17 cellular contexts compared by ENCODE assay signal in genomic region chr15:28588977-28589606, GRCh38. TPM values are rescaled to one million over a fixed set of nuclear protein-coding genes. Genes with fewer than 3 reads are reported as not detected.
DNase-seq lines count a peak whose midpoint lies in the region; ATAC-seq, FAIRE-seq and TF ChIP-seq lines count a peak whose summit lies in the region.
"Not testable (repeated sequence)": the region's sequence is repeated elsewhere in the genome, so short reads cannot be mapped to it uniquely, and the experiment has no call there.
"Had no signal": no experiment of that assay in that cellular context is flagged by ENCODE, and none has a peak within 500 bp of the region (broad histone marks: within the 10 kb centered on the region; RNA-seq: fewer than 3 reads in every experiment).

No MANE protein-coding gene starts in this region.

- H2AFZ ChIP-seq in HCT116 (ENCODE audit: low read depth, low read length, poor library complexity, severe bottlenecking); IMR-90 (replicated peaks; ENCODE audit: low read length, poor library complexity); endothelial cell of umbilical vein (ENCODE audit: low read depth, low read length); HepG2 (ENCODE audit: low read length): not testable (repeated sequence)

- not testable (repeated sequence) for H3K27me3 ChIP-seq in HCT116 (ENCODE audit: insufficient read depth, low read length); IMR-90 (ENCODE audit: control insufficient read depth, insufficient read depth, low read length); endothelial cell of umbilical vein (ENCODE audit: control insufficient read depth in 2 of 2, insufficient read depth in 2 of 2, low read length in 2 of 2); HepG2 (ENCODE audit: control insufficient read depth in 1 of 2, insufficient read depth in 2 of 2, low read length in 2 of 2); psoas muscle (ENCODE audit: insufficient read depth in 3 of 3, low read length in 2 of 3); upper lobe of right lung

- TF ChIP-seq POLR2A in HCT116 (IDR thresholded peaks at IDR 0.05; ENCODE audit: borderline replicate concordance, extremely low read depth, insufficient read depth, insufficient read length); IMR-90 (IDR thresholded peaks at IDR 0.05; ENCODE audit: low read depth, low read length); endothelial cell of umbilical vein (IDR thresholded peaks at IDR 0.05; ENCODE audit: low read depth, low read length); HepG2 (IDR thresholded peaks at IDR 0.05; ENCODE audit: insufficient read depth in 1 of 2, low read depth in 2 of 2, low read length in 2 of 2): not testable (repeated sequence)

- not testable (repeated sequence) for H2BK5ac ChIP-seq in IMR-90 (ENCODE audit: low read depth, low read length, poor library complexity, severe bottlenecking)

- H3K4me1 Mint-ChIP-seq in activated CD8-positive, alpha-beta memory T cell treated with anti-CD3 and anti-CD28 coated beads, Interleukin-2, amount 10 ng/mL, durations not matched to agents 7 days and 5 days: not testable (repeated sequence)

- not testable (repeated sequence) for TF ChIP-seq RAD21 in HCT116 (IDR thresholded peaks at IDR 0.05; ENCODE audit: low read depth); IMR-90 (IDR thresholded peaks at IDR 0.05; ENCODE audit: low read length); HepG2 (CRISPR knock-in tag; IDR thresholded peaks at IDR 0.05)

- H3K9me3 ChIP-seq in HCT116 (ENCODE audit: control insufficient read depth in 1 of 2, insufficient read depth in 1 of 2, low read depth in 1 of 2, low read length in 2 of 2); IMR-90 (ENCODE audit: control insufficient read depth, insufficient read depth, low read length); endothelial cell of umbilical vein (replicated peaks; ENCODE audit: control insufficient read depth, insufficient read depth, low read length); HepG2 (ENCODE audit: low read length); psoas muscle; upper lobe of right lung: not testable (repeated sequence)

- not testable (repeated sequence) for H4K8ac ChIP-seq in IMR-90 (ENCODE audit: low read depth in 2 of 2, low read length in 2 of 2)

- H3K27me3 Mint-ChIP-seq in activated CD8-positive, alpha-beta memory T cell treated with anti-CD3 and anti-CD28 coated beads, Interleukin-2, amount 10 ng/mL, durations not matched to agents 7 days and 5 days: not testable (repeated sequence)

- not testable (repeated sequence) for H3K79me2 ChIP-seq in HCT116 (ENCODE audit: insufficient read depth, low read length); endothelial cell of umbilical vein (ENCODE audit: control insufficient read depth, insufficient read depth, low read length); HepG2 (ENCODE audit: insufficient read depth, low read length)

- H3K4me1 ChIP-seq in HCT116 (ENCODE audit: control insufficient read depth in 1 of 2, insufficient read depth in 2 of 2, low read length in 2 of 2); IMR-90 (ENCODE audit: control insufficient read depth, insufficient read depth, low read length); endothelial cell of umbilical vein (ENCODE audit: control insufficient read depth, extremely low read depth, insufficient read depth, low read length); HepG2 (ENCODE audit: insufficient read depth, low read length); psoas muscle; upper lobe of right lung: not testable (repeated sequence)

- H3K27ac ChIP-seq in HCT116 (ENCODE audit: low read depth, low read length); IMR-90 (ENCODE audit: insufficient read depth, low read length); endothelial cell of umbilical vein (ENCODE audit: insufficient read depth, low read depth, low read length); HepG2 (ENCODE audit: extremely low read length, insufficient read depth, low read length); psoas muscle; upper lobe of right lung: not testable (repeated sequence)

- H3K9ac ChIP-seq in HCT116 (ENCODE audit: low read length); IMR-90 (ENCODE audit: low read depth, low read length); endothelial cell of umbilical vein (replicated peaks; ENCODE audit: extremely low read depth, insufficient read depth, low read length); HepG2 (ENCODE audit: insufficient read depth, low read depth, low read length): not testable (repeated sequence)

- RAD21 ChIA-PET in HCT116 (lab: Charles Lee; ENCODE audit: low non-redundant PET in 1 of 2, low total read pairs in 2 of 2, uncharacterized antibody in 2 of 2, unreplicated experiment in 2 of 2): not testable (repeated sequence)

- H3K18ac ChIP-seq in IMR-90 (ENCODE audit: low read depth, low read length): not testable (repeated sequence)

- not testable (repeated sequence) for H3K4me3 Mint-ChIP-seq in activated CD8-positive, alpha-beta memory T cell treated with anti-CD3 and anti-CD28 coated beads, Interleukin-2, amount 10 ng/mL, durations not matched to agents 7 days and 5 days

- H4K20me1 ChIP-seq in HCT116 (ENCODE audit: insufficient read depth); IMR-90 (ENCODE audit: insufficient read depth, low read length); endothelial cell of umbilical vein (replicated peaks; ENCODE audit: control insufficient read depth, extremely low read depth, insufficient read depth, low read length); HepG2 (ENCODE audit: insufficient read depth, low read length): not testable (repeated sequence)

- not testable (repeated sequence) for H3K9me3 Mint-ChIP-seq in activated CD8-positive, alpha-beta memory T cell treated with anti-CD3 and anti-CD28 coated beads, Interleukin-2, amount 10 ng/mL, durations not matched to agents 7 days and 5 days (ENCODE audit: low read depth)

- 0 out of 2 replicates have a peak overlapping the region, but pooled peaks have one; percentile 32 for H3K4me2 ChIP-seq in HCT116 (ENCODE audit: low read length)
- not testable (repeated sequence) for H3K4me2 ChIP-seq in IMR-90 (ENCODE audit: low read depth, low read length); endothelial cell of umbilical vein (ENCODE audit: insufficient read depth, low read length); HepG2 (ENCODE audit: low read depth, low read length)

- not testable (repeated sequence) for H3K36me3 ChIP-seq in HCT116 (ENCODE audit: control insufficient read depth in 1 of 2, insufficient read depth in 2 of 2, low read length in 2 of 2); IMR-90 (ENCODE audit: control insufficient read depth, insufficient read depth, low read length); endothelial cell of umbilical vein (ENCODE audit: control insufficient read depth in 2 of 2, extremely low read depth in 1 of 2, insufficient read depth in 2 of 2, low read length in 2 of 2); HepG2 (replicated peaks in 1 of 2; ENCODE audit: control insufficient read depth in 1 of 2, insufficient read depth in 2 of 2, low read length in 2 of 2); psoas muscle (ENCODE audit: insufficient read depth in 1 of 2, low read depth in 1 of 2); upper lobe of right lung

- H3K27ac Mint-ChIP-seq in activated CD8-positive, alpha-beta memory T cell treated with anti-CD3 and anti-CD28 coated beads, Interleukin-2, amount 10 ng/mL, durations not matched to agents 7 days and 5 days: not testable (repeated sequence)

- not testable (repeated sequence) for H2AK9ac ChIP-seq in IMR-90 (replicated peaks; ENCODE audit: low read depth, low read length, poor library complexity)

- not testable (repeated sequence) for H3K23ac ChIP-seq in IMR-90 (ENCODE audit: low read depth, low read length)

- H3K36me3 Mint-ChIP-seq in activated CD8-positive, alpha-beta memory T cell treated with anti-CD3 and anti-CD28 coated beads, Interleukin-2, amount 10 ng/mL, durations not matched to agents 7 days and 5 days: not testable (repeated sequence)

- not testable (repeated sequence) for BruUV-seq in HCT116 (replicated peaks; lab: Mats Ljungman, UMichigan); IMR-90 (replicated peaks; lab: Mats Ljungman, UMichigan); HepG2 (replicated peaks; lab: Mats Ljungman, UMichigan)
- TSS peak; percentile 98 for BruUV-seq in endothelial cell of umbilical vein (replicated peaks; lab: Mats Ljungman, UMichigan)

- dilution Hi-C loops in IMR-90 (cut with HindIII; ENCODE audit: low sequenced_read_pairs, unreplicated experiment); endothelial cell of umbilical vein (cut with MboI; ENCODE audit: extremely low pct_ligation_motif_present, low sequenced_read_pairs): not testable (repeated sequence)

- not testable (repeated sequence) for H3K14ac ChIP-seq in IMR-90 (replicated peaks; ENCODE audit: low read depth, low read length)

- in situ Hi-C loops in IMR-90 (cut with MboI; ENCODE audit: low sequenced_read_pairs); HepG2 (cut with HindIII; ENCODE audit: extremely low pct_ligation_motif_present, low pct_unique_long_range_greater_than_20kb): not testable (repeated sequence)

- not testable (repeated sequence) for H3K9me2 ChIP-seq in HCT116 (ENCODE audit: insufficient read depth)

- not testable (repeated sequence) for DNase-seq in HCT116 (ENCODE audit: low read depth, low spot score); IMR-90; activated CD8-positive, alpha-beta memory T cell treated with anti-CD3 and anti-CD28 coated beads, Interleukin-2, amount 10 ng/mL, durations not matched to agents 7 days and 5 days; endothelial cell of umbilical vein (ENCODE audit: low read depth, low spot score); HepG2 (ENCODE audit: low spot score); psoas muscle; upper lobe of right lung

- H2BK20ac ChIP-seq in IMR-90 (ENCODE audit: low read depth, low read length): not testable (repeated sequence)

- not testable (repeated sequence) for H2BK120ac ChIP-seq in IMR-90 (ENCODE audit: low read depth, low read length)

- not testable (repeated sequence) for H4K91ac ChIP-seq in IMR-90 (ENCODE audit: insufficient read depth, low read depth, low read length)

- H2AK5ac ChIP-seq in IMR-90 (ENCODE audit: low read depth, low read length): not testable (repeated sequence)

- not testable (repeated sequence) for TF ChIP-seq CTCF in GM12875 (IDR thresholded peaks at IDR 0.05; ENCODE audit: borderline replicate concordance, insufficient read depth, low read depth, low read length); HCT116 (IDR thresholded peaks at IDR 0.05 in 2 of 3, conservative IDR thresholded peaks at IDR 0.05 in 1 of 3; ENCODE audit: borderline replicate concordance in 1 of 3, insufficient read depth in 1 of 3, low read depth in 2 of 3, low read length in 2 of 3); IMR-90 (conservative IDR thresholded peaks at IDR 0.05; ENCODE audit: low read depth, low read length); endothelial cell of umbilical vein (IDR thresholded peaks at IDR 0.05; ENCODE audit: extremely low read depth in 1 of 2, insufficient read depth in 1 of 2, low read depth in 1 of 2, low read length in 2 of 2); HepG2 (CRISPR knock-in tag; IDR thresholded peaks at IDR 0.05); psoas muscle (IDR thresholded peaks at IDR 0.05); upper lobe of right lung (IDR thresholded peaks at IDR 0.05)

- H4K5ac ChIP-seq in IMR-90 (ENCODE audit: low read depth, low read length): not testable (repeated sequence)

- ATAC-seq in HCT116: peak; percentile 58
- not testable (repeated sequence) for ATAC-seq in IMR-90 (ENCODE audit: low read depth)
- ATAC-seq in activated CD8-positive, alpha-beta memory T cell treated with anti-CD3 and anti-CD28 coated beads, Interleukin-2, amount 10 ng/mL, durations not matched to agents 7 days and 5 days: peak; percentile 76
- peak; percentile 59; the same call in 1 of the 3 replicates for ATAC-seq in HepG2
- ATAC-seq in psoas muscle: peak in 3 of 4 donors; percentile 68 to 74 (median 71)
- peak; percentile 47 for ATAC-seq in upper lobe of right lung

- H3K79me1 ChIP-seq in IMR-90 (ENCODE audit: low read depth in 1 of 2, low read length in 2 of 2): not testable (repeated sequence)

- H3K4ac ChIP-seq in IMR-90 (ENCODE audit: low read depth, low read length): not testable (repeated sequence)

- intact Hi-C loops in HCT116 (cut with micrococcal nuclease); IMR-90 (cut with micrococcal nuclease); endothelial cell of umbilical vein (cut with micrococcal nuclease); HepG2 (cut with micrococcal nuclease; ENCODE audit: unreplicated experiment); psoas muscle (cut with DNase I); upper lobe of right lung (cut with DNase I): not testable (repeated sequence)

- CTCF ChIA-PET in HCT116 (lab: Charles Lee); IMR-90 (lab: Yijun Ruan, JAX); activated CD8-positive, alpha-beta memory T cell treated with anti-CD3 and anti-CD28 coated beads, Interleukin-2, amount 10 ng/mL, durations not matched to agents 7 days and 5 days (lab: Charles Lee); endothelial cell of umbilical vein (lab: Charles Lee); HepG2 (lab: Yijun Ruan, JAX; ENCODE audit: low intra/inter-chr PET ratio, low total read pairs): not testable (repeated sequence)

- TF ChIP-seq EP300 in HepG2 (IDR thresholded peaks at IDR 0.05; ENCODE audit: low read depth in 2 of 2, low read length in 2 of 2); HepG2 (CRISPR knock-in tag; IDR thresholded peaks at IDR 0.05; ENCODE audit: borderline replicate concordance): not testable (repeated sequence)

- H3K9me1 ChIP-seq in IMR-90 (ENCODE audit: insufficient read depth, low read length); endothelial cell of umbilical vein (replicated peaks; ENCODE audit: control insufficient read depth, extremely low read depth, insufficient read depth, low read length): not testable (repeated sequence)

- not testable (repeated sequence) for FAIRE-seq in endothelial cell of umbilical vein (lab: Jason Lieb, UNC); HepG2 (lab: Jason Lieb, UNC)

- peak overlapping the region; percentile 10 for H3K4me3 ChIP-seq in GM12875 (ENCODE audit: low read depth, low read length)
- H3K4me3 ChIP-seq in HCT116 (replicated peaks in 1 of 2; ENCODE audit: low read depth in 1 of 2, low read length in 2 of 2): peak overlapping the region; percentile 25 to 40; a peak in 2 of 4 replicates
- H3K4me3 ChIP-seq in IMR-90 (ENCODE audit: insufficient read depth, low read depth, low read length): peak overlapping the region; percentile 36; the same call in 1 of the 2 replicates
- H3K4me3 ChIP-seq in endothelial cell of umbilical vein (replicated peaks in 1 of 3; ENCODE audit: insufficient read depth in 1 of 3, low read depth in 1 of 3, low read length in 3 of 3): peak overlapping the region in 1 of 3 experiments; percentile 8
- H3K4me3 ChIP-seq in HepG2 (replicated peaks in 1 of 3; ENCODE audit: insufficient read depth in 1 of 3, low read depth in 2 of 3, low read length in 3 of 3): peak overlapping the region in 1 of 3 experiments; percentile 33; a peak in 3 of 6 replicates
- H3K4me3 ChIP-seq in psoas muscle: peak overlapping the region; percentile 53
- H3K4me3 ChIP-seq in upper lobe of right lung: peak overlapping the region; percentile 37

- POLR2A ChIA-PET in HCT116 (lab: Charles Lee); IMR-90 (lab: Charles Lee; ENCODE audit: unreplicated experiment); endothelial cell of umbilical vein (lab: Charles Lee); HepG2 (lab: Yijun Ruan, JAX): not testable (repeated sequence)

- H2BK15ac ChIP-seq in IMR-90 (ENCODE audit: low read depth, low read length): not testable (repeated sequence)

- H3K56ac ChIP-seq in IMR-90 (ENCODE audit: extremely low read depth, insufficient read depth, low read length): not testable (repeated sequence)

- WGBS in IMR-90 (ENCODE audit: extremely low coverage in 2 of 2, insufficient read length in 1 of 2), 2 experiments: no CpG with 5 or more reads among the region's 72 CpGs
- no CpG with 5 or more reads among the region's 72 CpGs for WGBS in HepG2 (ENCODE audit: low lambda C conversion rate)
- 0% methylated on average over 1 of the region's 72 CpGs; no CpG with 5 or more reads in 2 of the 3 donors for WGBS in psoas muscle, 3 donors

RNA-seq across cellular contexts. Expression of gene GOLGA6L25, which starts 35.7 kb away (rescaled TPM):
- total RNA-seq in HCT116 (2021; ENCODE audit: unreplicated experiment): not detected
- polyA plus RNA-seq in HCT116 (2012): not detected in 2 replicates
- not detected in 2 replicates for total RNA-seq in IMR-90 (2012; rRNA removed)
- not detected in 2 replicates for polyA plus RNA-seq in IMR-90 (2012; rRNA removed)
- not detected in 2 replicates for polyA plus RNA-seq in IMR-90 (2012; cell fraction: cytosol; rRNA removed)
- not detected in 2 replicates for polyA plus RNA-seq in IMR-90 (2012; cell fraction: nucleus; rRNA removed; ENCODE audit: low replicate concordance)
- not detected for total RNA-seq in activated CD8-positive, alpha-beta memory T cell treated with anti-CD3 and anti-CD28 coated beads, Interleukin-2, amount 10 ng/mL, durations not matched to agents 7 days and 5 days
- not detected in 2 replicates for total RNA-seq in endothelial cell of umbilical vein
- polyA plus RNA-seq in endothelial cell of umbilical vein: not detected in 2 replicates
- polyA plus RNA-seq in endothelial cell of umbilical vein (2011; cell fraction: cytosol; rRNA removed): not detected in 2 replicates
- not detected in 2 replicates for polyA plus RNA-seq in endothelial cell of umbilical vein (2011; cell fraction: nucleus; rRNA removed)
- not detected in 2 replicates for polyA plus RNA-seq in endothelial cell of umbilical vein (2012)
- not detected in 2 replicates for polyA minus RNA-seq in endothelial cell of umbilical vein
- polyA minus RNA-seq in endothelial cell of umbilical vein (2011; cell fraction: cytosol; rRNA and poly(A)+ RNA removed): not detected
- not detected in 2 replicates for polyA minus RNA-seq in endothelial cell of umbilical vein (2011; cell fraction: nucleus; rRNA and poly(A)+ RNA removed)
- total RNA-seq in HepG2 (2016; rRNA removed; fragmentation: Illumina TruSeq; extraction: Trizol): not detected in 2 replicates
- total RNA-seq in HepG2 (2016; cell fraction: cytosol; rRNA removed; fragmentation: Illumina TruSeq; extraction: Trizol; ENCODE audit: low read depth): not detected in 2 replicates
- not detected in 2 replicates for total RNA-seq in HepG2 (2016; cell fraction: insoluble cytoplasmic fraction; rRNA removed; fragmentation: Illumina TruSeq; extraction: Trizol)
- total RNA-seq in HepG2 (2016; cell fraction: membrane; rRNA removed; fragmentation: Illumina TruSeq; extraction: Trizol): not detected in 2 replicates
- total RNA-seq in HepG2 (2016; cell fraction: nucleus; rRNA removed; fragmentation: Illumina TruSeq; extraction: Trizol): not detected in 2 replicates
- polyA plus RNA-seq in HepG2 (2011; rRNA removed): not detected in 2 replicates
- polyA plus RNA-seq in HepG2 (2011; cell fraction: cytosol; rRNA removed): not detected in 2 replicates
- not detected in 2 replicates for polyA plus RNA-seq in HepG2 (2011; cell fraction: nucleus; rRNA removed)
- not detected in 2 replicates for polyA plus RNA-seq in HepG2 (2012)
- polyA plus RNA-seq in HepG2 (2016; cell fraction: cytosol; fragmentation: Illumina TruSeq; extraction: Trizol; ENCODE audit: low read depth): not detected in 2 replicates
- not detected in 2 replicates for polyA plus RNA-seq in HepG2 (2016; cell fraction: insoluble cytoplasmic fraction; fragmentation: Illumina TruSeq; extraction: Trizol; ENCODE audit: low read depth)
- not detected in 2 replicates for polyA plus RNA-seq in HepG2 (2016; cell fraction: membrane; fragmentation: Illumina TruSeq; extraction: Trizol; ENCODE audit: low read depth)
- not detected in 2 replicates for polyA plus RNA-seq in HepG2 (2016; cell fraction: nucleus; fragmentation: Illumina TruSeq; extraction: Trizol; ENCODE audit: insufficient read depth, low read depth)
- not detected in 2 replicates for polyA minus RNA-seq in HepG2 (2011; rRNA and poly(A)+ RNA removed; ENCODE audit: low replicate concordance)
- polyA minus RNA-seq in HepG2 (2011; cell fraction: cytosol; rRNA and poly(A)+ RNA removed): not detected in 2 replicates
- not detected in 2 replicates for polyA minus RNA-seq in HepG2 (2011; cell fraction: nucleus; rRNA and poly(A)+ RNA removed)
- total RNA-seq in psoas muscle: not detected
- polyA plus RNA-seq in psoas muscle: not detected
- total RNA-seq in upper lobe of right lung: not detected
- total RNA-seq: body of pancreas; Daoy; fibroblast of lung; H9; left cardiac atrium; pulmonary artery endothelial cell; T-helper 2 cell treated with Interferon-gamma antibody and Interleukin-4, amounts not matched to agents 100 ng/mL and 5 ng/mL, for 36 hours; thyroid gland had no signal
- polyA plus RNA-seq: fibroblast of lung, small intestine had no signal

RNA-seq across cellular contexts. Expression of gene GOLGA8G, which starts 56.3 kb away (rescaled TPM):
- not detected for total RNA-seq in HCT116 (2021; ENCODE audit: unreplicated experiment)
- not detected in 2 replicates for polyA plus RNA-seq in HCT116 (2012)
- total RNA-seq in IMR-90 (2012; rRNA removed): not detected in 2 replicates
- polyA plus RNA-seq in IMR-90 (2012; rRNA removed): not detected in 2 replicates
- not detected in 2 replicates for polyA plus RNA-seq in IMR-90 (2012; cell fraction: cytosol; rRNA removed)
- not detected in 2 replicates for polyA plus RNA-seq in IMR-90 (2012; cell fraction: nucleus; rRNA removed; ENCODE audit: low replicate concordance)
- not detected for total RNA-seq in activated CD8-positive, alpha-beta memory T cell treated with anti-CD3 and anti-CD28 coated beads, Interleukin-2, amount 10 ng/mL, durations not matched to agents 7 days and 5 days
- not detected in 2 replicates for total RNA-seq in endothelial cell of umbilical vein
- polyA plus RNA-seq in endothelial cell of umbilical vein: not detected in 2 replicates
- not detected in 2 replicates for polyA plus RNA-seq in endothelial cell of umbilical vein (2011; cell fraction: cytosol; rRNA removed)
- not detected in 2 replicates for polyA plus RNA-seq in endothelial cell of umbilical vein (2011; cell fraction: nucleus; rRNA removed)
- polyA plus RNA-seq in endothelial cell of umbilical vein (2012): not detected in 2 replicates
- polyA minus RNA-seq in endothelial cell of umbilical vein: not detected in 2 replicates
- polyA minus RNA-seq in endothelial cell of umbilical vein (2011; cell fraction: cytosol; rRNA and poly(A)+ RNA removed): not detected
- not detected in 2 replicates for polyA minus RNA-seq in endothelial cell of umbilical vein (2011; cell fraction: nucleus; rRNA and poly(A)+ RNA removed)
- total RNA-seq in HepG2 (2016; rRNA removed; fragmentation: Illumina TruSeq; extraction: Trizol): not detected in 2 replicates
- not detected in 2 replicates for total RNA-seq in HepG2 (2016; cell fraction: cytosol; rRNA removed; fragmentation: Illumina TruSeq; extraction: Trizol; ENCODE audit: low read depth)
- not detected in 2 replicates for total RNA-seq in HepG2 (2016; cell fraction: insoluble cytoplasmic fraction; rRNA removed; fragmentation: Illumina TruSeq; extraction: Trizol)
- not detected in 2 replicates for total RNA-seq in HepG2 (2016; cell fraction: membrane; rRNA removed; fragmentation: Illumina TruSeq; extraction: Trizol)
- not detected in 2 replicates for total RNA-seq in HepG2 (2016; cell fraction: nucleus; rRNA removed; fragmentation: Illumina TruSeq; extraction: Trizol)
- not detected in 2 replicates for polyA plus RNA-seq in HepG2 (2011; rRNA removed)
- not detected in 2 replicates for polyA plus RNA-seq in HepG2 (2011; cell fraction: cytosol; rRNA removed)
- polyA plus RNA-seq in HepG2 (2011; cell fraction: nucleus; rRNA removed): 0.03 and 0.11 TPM in 2 replicates
- not detected in 2 replicates for polyA plus RNA-seq in HepG2 (2012)
- polyA plus RNA-seq in HepG2 (2016; cell fraction: cytosol; fragmentation: Illumina TruSeq; extraction: Trizol; ENCODE audit: low read depth): not detected in 2 replicates
- polyA plus RNA-seq in HepG2 (2016; cell fraction: insoluble cytoplasmic fraction; fragmentation: Illumina TruSeq; extraction: Trizol; ENCODE audit: low read depth): not detected in 2 replicates
- not detected in 2 replicates for polyA plus RNA-seq in HepG2 (2016; cell fraction: membrane; fragmentation: Illumina TruSeq; extraction: Trizol; ENCODE audit: low read depth)
- not detected in 2 replicates for polyA plus RNA-seq in HepG2 (2016; cell fraction: nucleus; fragmentation: Illumina TruSeq; extraction: Trizol; ENCODE audit: insufficient read depth, low read depth)
- polyA minus RNA-seq in HepG2 (2011; rRNA and poly(A)+ RNA removed; ENCODE audit: low replicate concordance): not detected in 2 replicates
- not detected in 2 replicates for polyA minus RNA-seq in HepG2 (2011; cell fraction: cytosol; rRNA and poly(A)+ RNA removed)
- not detected in 2 replicates for polyA minus RNA-seq in HepG2 (2011; cell fraction: nucleus; rRNA and poly(A)+ RNA removed)
- not detected for total RNA-seq in psoas muscle
- polyA plus RNA-seq in psoas muscle: not detected
- total RNA-seq in upper lobe of right lung: not detected
- total RNA-seq: body of pancreas, Daoy, fibroblast of lung, H9, left cardiac atrium, pulmonary artery endothelial cell, thyroid gland had no signal
- polyA plus RNA-seq: fibroblast of lung, small intestine had no signal
